Comparison of ENCODE assay signal across 24 cellular contexts in genomic region chr2:102480273-102480672, GRCh38. TPM values are rescaled to one million over a fixed set of nuclear protein-coding genes. Genes with fewer than 3 reads are reported as not detected.
"Had no signal": no experiment of that assay in that cellular context is flagged by ENCODE, and none has a peak within 500 bp of the region (broad histone marks: within the 10 kb centered on the region; RNA-seq: fewer than 3 reads in every experiment).

No MANE protein-coding gene starts in this region.

- H3K4me1 ChIP-seq: heart right ventricle, pancreas, tibial artery, upper lobe of left lung, uterus had no signal

- H3K36me3 ChIP-seq: gastrocnemius medialis, heart right ventricle, pancreas, tibial artery, upper lobe of left lung, uterus had no signal

- H3K4me3 Mint-ChIP-seq: naive thymus-derived CD4-positive, alpha-beta T cell; neural crest cell had no signal

- ATAC-seq: esophagus mucosa; gastrocnemius medialis; heart right ventricle; left lobe of liver; naive thymus-derived CD4-positive, alpha-beta T cell; pancreas; right cardiac atrium had no signal

- H3K4me1 Mint-ChIP-seq: naive thymus-derived CD4-positive, alpha-beta T cell; neural crest cell had no signal

- DNase-seq: cortex of kidney; effector memory CD4-positive, alpha-beta T cell; gastrocnemius medialis; heart right ventricle; hypothalamus; mammary epithelial cell; naive thymus-derived CD4-positive, alpha-beta T cell; nucleus accumbens; pancreas; right cardiac atrium; small intestine; stimulated activated CD4-positive, alpha-beta T cell treated with anti-CD3 and anti-CD28 coated beads, Interleukin-2, amount 100 ng/mL, for 48 hours; stimulated activated naive CD4-positive, alpha-beta T cell treated with Interleukin-2 at 50 U/mL for 16 hours; tibial artery; upper lobe of left lung; uterus had no signal

- H3K36me3 Mint-ChIP-seq: naive thymus-derived CD4-positive, alpha-beta T cell had no signal

- H3K9me3 ChIP-seq: gastrocnemius medialis, heart right ventricle, pancreas, tibial artery, upper lobe of left lung, uterus had no signal

- H3K27ac Mint-ChIP-seq: naive thymus-derived CD4-positive, alpha-beta T cell; progenitor cell of endocrine pancreas had no signal

- H3K27me3 ChIP-seq: gastrocnemius medialis, pancreas, upper lobe of left lung, uterus had no signal

- H3K4me3 ChIP-seq: gastrocnemius medialis, heart right ventricle, pancreas, tibial artery, upper lobe of left lung, uterus had no signal

- H3K9me3 Mint-ChIP-seq: naive thymus-derived CD4-positive, alpha-beta T cell had no signal

- H3K27ac ChIP-seq: gastrocnemius medialis, heart right ventricle, pancreas, tibial artery, upper lobe of left lung, uterus had no signal

RNA-seq across cellular contexts. Expression of gene SLC9A4, which starts 7.2 kb away (rescaled TPM):
- total RNA-seq: fibroblast of lung, fibroblast of villous mesenchyme, gastrocnemius medialis, left lobe of liver, mesenteric fat pad, neural crest cell, right cardiac atrium, upper lobe of left lung had no signal
- polyA plus RNA-seq: fibroblast of lung; heart right ventricle; mammary epithelial cell; naive thymus-derived CD4-positive, alpha-beta T cell; pancreas; right cardiac atrium had no signal

RNA-seq across cellular contexts. Expression of gene IL18RAP, which starts 57.3 kb away (rescaled TPM):
- total RNA-seq: fibroblast of lung, fibroblast of villous mesenchyme, mammary epithelial cell, neural crest cell, progenitor cell of endocrine pancreas, temporal lobe had no signal
- polyA plus RNA-seq: fibroblast of lung; mammary epithelial cell; naive thymus-derived CD4-positive, alpha-beta T cell had no signal
